15 cellular contexts compared by ENCODE assay signal in genomic region chr2:148982282-148982681, GRCh38. TPM values are rescaled to one million over a fixed set of nuclear protein-coding genes. Genes with fewer than 3 reads are reported as not detected.
"Had no signal": no experiment of that assay in that cellular context is flagged by ENCODE, and none has a peak within 500 bp of the region (broad histone marks: within the 10 kb centered on the region; RNA-seq: fewer than 3 reads in every experiment).

No MANE protein-coding gene starts in this region.

- ATAC-seq: left lung, WTC11 had no signal

- DNase-seq: activated CD4-positive, alpha-beta T cell treated with anti-CD3 and anti-CD28 coated beads, Interleukin-2, amount 10 ng/mL, durations not matched to agents 24 days and 14 days; activated CD8-positive, alpha-beta memory T cell treated with anti-CD3 and anti-CD28 coated beads for 24 hours; amniotic stem cell; effector CD4-positive, alpha-beta T cell; heart left ventricle; mesendoderm; retina; stimulated activated CD4-positive, alpha-beta T cell treated with anti-CD3 and anti-CD28 coated beads, Interleukin-4, amount 100 ng/mL, for 4 hours had no signal

- H3K9me3 ChIP-seq: heart left ventricle, left lung, tibial nerve had no signal

- H3K36me3 ChIP-seq: heart left ventricle, left lung, tibial nerve had no signal

- H3K27ac ChIP-seq: heart left ventricle, left lung, skin epidermis, tibial nerve had no signal

- H3K4me3 ChIP-seq: heart left ventricle, left lung, skin epidermis, tibial nerve had no signal

- H3K4me1 ChIP-seq: heart left ventricle, left lung had no signal

- H3K27me3 ChIP-seq: heart left ventricle, left lung, tibial nerve had no signal

RNA-seq across cellular contexts. Expression of gene LYPD6B, which starts 56.2 kb away (rescaled TPM):
- total RNA-seq: activated CD4-positive, alpha-beta T cell treated with anti-CD3 and anti-CD28 coated beads, Interleukin-2, amount 10 ng/mL, durations not matched to agents 24 days and 14 days; activated T-helper 2 cell treated with anti-CD3 and anti-CD28 coated beads, Interferon-gamma antibody, Interleukin-2, Interleukin-4, amounts not matched to agents 10 μg/mL and 5 μg/mL and 100 μg/mL, durations not matched to agents 14 hours and 24 hours and 36 hours; endothelial cell of umbilical vein; heart left ventricle; T-helper 1 cell treated with Interleukin-12 subunit alpha and Interleukin-12 subunit beta and Interleukin-4 antibody, amounts not matched to agents 30 ng/mL and 1 ng/mL, for 36 hours; tibial nerve had no signal
- polyA plus RNA-seq: endothelial cell of umbilical vein, heart left ventricle had no signal
